19 cellular contexts compared by ENCODE assay signal in the genomic region with DNA sequence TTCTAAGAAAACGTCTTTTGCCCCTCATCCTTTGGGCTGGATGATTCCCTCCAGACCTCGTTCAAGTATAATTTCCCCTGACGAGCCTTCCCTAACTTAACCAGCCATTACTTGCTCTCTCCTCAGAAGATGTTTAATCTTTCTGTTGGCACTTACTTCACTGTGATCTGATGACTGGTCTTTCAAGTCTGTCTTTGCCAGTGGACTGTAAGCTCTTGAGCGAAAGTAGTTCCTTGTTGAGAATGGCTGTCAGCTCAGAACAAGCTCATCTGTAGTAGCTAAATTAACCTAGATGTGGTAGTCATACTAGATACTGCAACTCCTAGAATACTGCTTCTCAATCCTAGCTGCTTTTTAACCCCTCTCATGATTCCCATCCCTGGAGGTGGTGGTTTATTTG.
DNase-seq lines count a peak whose midpoint lies in the region; ATAC-seq and TF ChIP-seq lines count a peak whose summit lies in the region.
"Had no signal": no experiment of that assay in that cellular context is flagged by ENCODE, and none has a peak within 500 bp of the region (broad histone marks: within the 10 kb centered on the region; RNA-seq: fewer than 3 reads in every experiment).

No MANE protein-coding gene starts in this region.

- peaks cover 44% of the 10 kb centered on the region for H3K4me1 Mint-ChIP-seq in Calu3 (ENCODE audit: low read depth, unreplicated experiment)

- H3K9me3 ChIP-seq in mesenchymal stem cell (ENCODE audit: control insufficient read depth, low read length): no peaks in the 10 kb centered on the region
- H3K9me3 ChIP-seq: Caco-2 had no signal

- TF ChIP-seq CTCF in Calu3 (IDR thresholded peaks at IDR 0.05; ENCODE audit: unreplicated experiment): no peak

- no peak overlapping the region for H3K4me2 ChIP-seq in mesenchymal stem cell (ENCODE audit: low read length, poor library complexity, severe bottlenecking)

- DNase-seq in Calu3 (no peak), mesenchymal stem cell (no peak), NCI-H1092 (lab: John Stamatoyannopoulos, UW) (no peak), NCI-H2196 (lab: John Stamatoyannopoulos, UW; ENCODE audit: unreplicated experiment) (no peak)
- no peak for DNase-seq in activated naive CD4-positive, alpha-beta T cell (lab: John Stamatoyannopoulos, UW)
- DNase-seq: AML-193; Caco-2; CD4-positive, alpha-beta T cell; DMS153; DMS79; GDM1; GOT3; H7; HFFc6; IMR-90 had no signal

- H3K36me3 Mint-ChIP-seq in Calu3 (ENCODE audit: insufficient read depth, unreplicated experiment): peaks cover 6% of the 10 kb centered on the region

- H2AFZ ChIP-seq in mesenchymal stem cell (ENCODE audit: low read depth, low read length): no peak overlapping the region

- 98% methylated on average over 4 of the region's 4 CpGs for WGBS in mesenchymal stem cell

- no peak overlapping the region for H3K18ac ChIP-seq in mesenchymal stem cell (ENCODE audit: low read depth in 1 of 2, low read length in 2 of 2)

- no peak overlapping the region for H4K8ac ChIP-seq in mesenchymal stem cell (ENCODE audit: low read length)

- no peak overlapping the region for H2BK15ac ChIP-seq in mesenchymal stem cell (ENCODE audit: low read depth, poor library complexity, severe bottlenecking)

- no peak overlapping the region for H3K4me3 ChIP-seq in mesenchymal stem cell (ENCODE audit: insufficient read depth in 1 of 2, low read depth in 1 of 2, low read length in 2 of 2)

- H4K91ac ChIP-seq in mesenchymal stem cell (ENCODE audit: low read length): no peak overlapping the region

- H3K27me3 ChIP-seq in mesenchymal stem cell (ENCODE audit: control insufficient read depth in 1 of 2, insufficient read depth in 1 of 2, low read length in 2 of 2): no peaks in the 10 kb centered on the region

- peak overlapping the region; percentile 33 for H2AK5ac ChIP-seq in mesenchymal stem cell (ENCODE audit: low read length, severe bottlenecking)

- H3K4ac ChIP-seq in mesenchymal stem cell (ENCODE audit: low read depth in 1 of 2, low read length in 2 of 2): no peak overlapping the region

- peaks cover 19% of the 10 kb centered on the region for H3K79me1 ChIP-seq in mesenchymal stem cell (replicated peaks; ENCODE audit: low read length, poor library complexity, severe bottlenecking)

- no peak overlapping the region for H2BK12ac ChIP-seq in mesenchymal stem cell (ENCODE audit: low read length in 2 of 2)

- no peak overlapping the region for H3K9ac ChIP-seq in mesenchymal stem cell (ENCODE audit: low read length)

- no peak overlapping the region for H3K14ac ChIP-seq in mesenchymal stem cell (ENCODE audit: low read length in 2 of 2)

- no TSS peak for BruUV-seq in Calu3 (replicated peaks; lab: Mats Ljungman, UMichigan)

- H3K27ac Mint-ChIP-seq in Calu3 (ENCODE audit: unreplicated experiment): peak overlapping the region; percentile 66
- H3K27ac Mint-ChIP-seq: CD4-positive, alpha-beta T cell; HFFc6 had no signal

- intact Hi-C loops in Calu3 (cut with micrococcal nuclease; ENCODE audit: unreplicated experiment): loop anchor here (5.0 kb wide), 1 partner anchor 61 kb away; no protein-coding TSS in a partner anchor

- no peak overlapping the region for H2BK120ac ChIP-seq in mesenchymal stem cell (ENCODE audit: low read depth, low read length)

- peak; percentile 66 for ATAC-seq in esophagus mucosa
- ATAC-seq: HCT116 had no signal

- no peaks in the 10 kb centered on the region for H3K27me3 Mint-ChIP-seq in Calu3 (ENCODE audit: unreplicated experiment)
- H3K27me3 Mint-ChIP-seq: CD4-positive, alpha-beta T cell had no signal

- peaks cover 13% of the 10 kb centered on the region for H3K4me1 ChIP-seq in mesenchymal stem cell (ENCODE audit: control insufficient read depth, insufficient read depth, low read depth, low read length)

- no peak overlapping the region for H3K27ac ChIP-seq in mesenchymal stem cell (ENCODE audit: low read length, poor library complexity, severe bottlenecking)
- H3K27ac ChIP-seq: C4-2B, HL-60 had no signal

- no peak overlapping the region for H2BK5ac ChIP-seq in mesenchymal stem cell (ENCODE audit: low read depth, low read length, poor library complexity, severe bottlenecking)

- H3K36me3 ChIP-seq in mesenchymal stem cell (ENCODE audit: control insufficient read depth in 1 of 2, insufficient read depth in 2 of 2, low read depth in 1 of 2, low read length in 2 of 2): no peaks in the 10 kb centered on the region

- no peak overlapping the region for H3K23ac ChIP-seq in mesenchymal stem cell (ENCODE audit: low read length in 2 of 2)

- H3K4me3 Mint-ChIP-seq in Calu3 (ENCODE audit: low read depth, unreplicated experiment): no peak overlapping the region
- H3K4me3 Mint-ChIP-seq: CD4-positive, alpha-beta T cell; HFFc6 had no signal

- CTCF ChIA-PET in Calu3 (lab: Charles Lee): no interaction called here

- no peaks in the 10 kb centered on the region for H3K9me3 Mint-ChIP-seq in Calu3 (ENCODE audit: low read depth, unreplicated experiment)
- H3K9me3 Mint-ChIP-seq: CD4-positive, alpha-beta T cell; HFFc6 had no signal
